ENCODE assay signal across 20 cellular contexts in genomic region chr7:151482883-151483699, GRCh38. TPM values are rescaled to one million over a fixed set of nuclear protein-coding genes. Genes with fewer than 3 reads are reported as not detected.
DNase-seq lines count a peak whose midpoint lies in the region; ATAC-seq and TF ChIP-seq lines count a peak whose summit lies in the region.
"Had no signal": no experiment of that assay in that cellular context is flagged by ENCODE, and none has a peak within 500 bp of the region (broad histone marks: within the 10 kb centered on the region; RNA-seq: fewer than 3 reads in every experiment).

No MANE protein-coding gene starts in this region.

- H3K4me3 Mint-ChIP-seq in central memory CD8-positive, alpha-beta T cell, result no peak overlapping the region
- no peak overlapping the region for H3K4me3 Mint-ChIP-seq in natural killer cell treated with Interleukin-12 subunit alpha and Interleukin-12 subunit beta and Interleukin-15 and Interleukin-18, amount 100 ng/mL, for 72 hours
- H3K4me3 Mint-ChIP-seq: activated naive CD4-positive, alpha-beta T cell treated with anti-CD3 and anti-CD28 coated beads for 36 hours had no signal

- peaks cover 42% of the 10 kb centered on the region for H3K36me3 Mint-ChIP-seq in central memory CD8-positive, alpha-beta T cell (ENCODE audit: insufficient read depth)
- H3K36me3 Mint-ChIP-seq in natural killer cell treated with Interleukin-12 subunit alpha and Interleukin-12 subunit beta and Interleukin-15 and Interleukin-18, amount 100 ng/mL, for 72 hours, result peaks cover 29% of the 10 kb centered on the region

- H3K36me3 ChIP-seq in BLaER1 (peaks cover 86% of the 10 kb centered on the region), HCT116 (ENCODE audit: control insufficient read depth in 1 of 2, insufficient read depth in 2 of 2, low read length in 2 of 2) (peaks cover 15 to 29% of the 10 kb centered on the region in 2 experiments; a peak in 3 of 4 replicates)
- H3K36me3 ChIP-seq: colonic mucosa had no signal

- H2AFZ ChIP-seq in HCT116 (ENCODE audit: low read depth, low read length, poor library complexity, severe bottlenecking), result no peak overlapping the region

- H3K27ac Mint-ChIP-seq in central memory CD8-positive, alpha-beta T cell (ENCODE audit: low read depth), result peak overlapping the region; percentile 30
- H3K27ac Mint-ChIP-seq in natural killer cell treated with Interleukin-12 subunit alpha and Interleukin-12 subunit beta and Interleukin-15 and Interleukin-18, amount 100 ng/mL, for 72 hours, result peak overlapping the region; percentile 30 to 50
- H3K27ac Mint-ChIP-seq: activated naive CD4-positive, alpha-beta T cell treated with anti-CD3 and anti-CD28 coated beads for 36 hours had no signal

- TF ChIP-seq RAD21 in HCT116 (IDR thresholded peaks at IDR 0.05; ENCODE audit: low read depth), result no peak

- CTCF ChIA-PET in HCT116 (lab: Charles Lee), result no interaction called here

- H3K9me3 ChIP-seq in BLaER1, result no peaks in the 10 kb centered on the region
- H3K9me3 ChIP-seq in HCT116 (ENCODE audit: control insufficient read depth in 1 of 2, insufficient read depth in 1 of 2, low read depth in 1 of 2, low read length in 2 of 2), result no peaks in the 10 kb centered on the region
- H3K9me3 ChIP-seq: colonic mucosa, left lung had no signal

- H3K27me3 ChIP-seq in BLaER1 (no peaks in the 10 kb centered on the region), HCT116 (ENCODE audit: insufficient read depth, low read length) (no peaks in the 10 kb centered on the region)
- H3K27me3 ChIP-seq: colonic mucosa, left lung had no signal

- TF ChIP-seq POLR2A in HCT116 (IDR thresholded peaks at IDR 0.05; ENCODE audit: borderline replicate concordance, extremely low read depth, insufficient read depth, insufficient read length), result no peak

- H3K4me1 Mint-ChIP-seq in central memory CD8-positive, alpha-beta T cell, result peaks cover 52% of the 10 kb centered on the region
- H3K4me1 Mint-ChIP-seq in natural killer cell treated with Interleukin-12 subunit alpha and Interleukin-12 subunit beta and Interleukin-15 and Interleukin-18, amount 100 ng/mL, for 72 hours (ENCODE audit: low read depth in 2 of 2), result peaks cover 35 to 36% of the 10 kb centered on the region in 2 donors

- H3K9me2 ChIP-seq in HCT116 (ENCODE audit: insufficient read depth), result no peaks in the 10 kb centered on the region

- intact Hi-C loops in HCT116 (cut with micrococcal nuclease), result no loop called here

- no peaks in the 10 kb centered on the region for H3K9me3 Mint-ChIP-seq in central memory CD8-positive, alpha-beta T cell
- H3K9me3 Mint-ChIP-seq in natural killer cell treated with Interleukin-12 subunit alpha and Interleukin-12 subunit beta and Interleukin-15 and Interleukin-18, amount 100 ng/mL, for 72 hours, result no peaks in the 10 kb centered on the region
- H3K9me3 Mint-ChIP-seq: activated naive CD4-positive, alpha-beta T cell treated with anti-CD3 and anti-CD28 coated beads for 36 hours had no signal

- RAD21 ChIA-PET in HCT116 (lab: Charles Lee; ENCODE audit: low non-redundant PET in 1 of 2, low total read pairs in 2 of 2, uncharacterized antibody in 2 of 2, unreplicated experiment in 2 of 2), result no interaction called here

- no peak for TF ChIP-seq CTCF in HCT116 (IDR thresholded peaks at IDR 0.05 in 2 of 3, conservative IDR thresholded peaks at IDR 0.05 in 1 of 3; ENCODE audit: borderline replicate concordance in 1 of 3, insufficient read depth in 1 of 3, low read depth in 2 of 3, low read length in 2 of 3)

- DNase-seq in HCT116 (ENCODE audit: low read depth, low spot score) (no peak), MV-4-11 (lab: John Stamatoyannopoulos, UW) (no peak), epidermal melanocyte (ENCODE audit: insufficient read length, low spot score) (no peak), middle frontal gyrus (ENCODE audit: extremely low spot score, low spot score) (no peak)
- no peak for DNase-seq in central memory CD8-positive, alpha-beta T cell (ENCODE audit: low spot score in 2 of 2)
- DNase-seq in natural killer cell treated with Interleukin-12 subunit alpha and Interleukin-12 subunit beta and Interleukin-15 and Interleukin-18, amount 100 ng/mL, for 72 hours (ENCODE audit: low spot score), result no peak
- DNase-seq: activated CD8-positive, alpha-beta memory T cell treated with anti-CD3 and anti-CD28 coated beads, Interleukin-2, amount 50 U/mL, for 48 hours; activated naive CD4-positive, alpha-beta T cell treated with anti-CD3 and anti-CD28 coated beads for 36 hours; colonic mucosa; GF-D8; left lung; NCI-H69; posterior cingulate gyrus; stimulated activated CD4-positive, alpha-beta T cell treated with anti-CD3 and anti-CD28 coated beads, Interleukin-4, amount 100 ng/mL, for 24 hours; T-helper 9 cell had no signal

- H3K27ac ChIP-seq in BLaER1 (peak overlapping the region; percentile 18), HCT116 (ENCODE audit: low read depth, low read length) (peak overlapping the region; percentile 24; the same call in 1 of the 2 replicates)
- H3K27ac ChIP-seq: colonic mucosa, left lung had no signal

- H3K79me2 ChIP-seq in HCT116 (ENCODE audit: insufficient read depth, low read length), result peaks cover 100% of the 10 kb centered on the region

- POLR2A ChIA-PET in HCT116 (lab: Charles Lee), result interaction anchor here (1.6 kb wide), 1 partner anchor 23 kb away, joined by 4 read pairs; no protein-coding TSS in a partner anchor

- ATAC-seq in HCT116 (peak; percentile 73), GM21737 (IDR thresholded peaks at IDR 0.05; ENCODE audit: unreplicated experiment) (no peak)
- no peak for ATAC-seq in central memory CD8-positive, alpha-beta T cell (replicated peaks; ENCODE audit: extremely low read depth, poor library complexity, severe bottlenecking)
- ATAC-seq in natural killer cell treated with Interleukin-12 subunit alpha and Interleukin-12 subunit beta and Interleukin-15 and Interleukin-18, amount 100 ng/mL, for 72 hours, result no peak
- ATAC-seq: left lung had no signal

- no peak overlapping the region for H3K4me2 ChIP-seq in BLaER1
- peak overlapping the region; percentile 56 for H3K4me2 ChIP-seq in HCT116 (ENCODE audit: low read length)
- H3K4me2 ChIP-seq: smooth muscle cell had no signal

- no peak overlapping the region for H3K9ac ChIP-seq in BLaER1
- 0 out of 2 replicates have a peak overlapping the region, but pooled peaks have one; percentile 4 for H3K9ac ChIP-seq in HCT116 (ENCODE audit: low read length)

- TSS peak; percentile 14 for BruUV-seq in HCT116 (replicated peaks; lab: Mats Ljungman, UMichigan)

- H3K4me1 ChIP-seq in BLaER1 (peaks cover 66% of the 10 kb centered on the region), HCT116 (ENCODE audit: control insufficient read depth in 1 of 2, insufficient read depth in 2 of 2, low read length in 2 of 2) (peaks cover 15 to 41% of the 10 kb centered on the region in 2 experiments)
- H3K4me1 ChIP-seq: colonic mucosa had no signal

- H3K27me3 Mint-ChIP-seq in central memory CD8-positive, alpha-beta T cell, result no peaks in the 10 kb centered on the region
- H3K27me3 Mint-ChIP-seq in natural killer cell treated with Interleukin-12 subunit alpha and Interleukin-12 subunit beta and Interleukin-15 and Interleukin-18, amount 100 ng/mL, for 72 hours, result no peaks in the 10 kb centered on the region

- no peak overlapping the region for H3K4me3 ChIP-seq in BLaER1
- peak overlapping the region in 1 of 2 experiments; percentile 11; a peak in 2 of 4 replicates for H3K4me3 ChIP-seq in HCT116 (replicated peaks in 1 of 2; ENCODE audit: low read depth in 1 of 2, low read length in 2 of 2)
- H3K4me3 ChIP-seq: colonic mucosa, left lung, smooth muscle cell had no signal

- peaks cover 98% of the 10 kb centered on the region for H4K20me1 ChIP-seq in BLaER1
- H4K20me1 ChIP-seq in HCT116 (ENCODE audit: insufficient read depth), result 0 out of 2 replicates have a peak, but pooled peaks cover 2% of the 10 kb centered on the region

TF ChIP-seq in HCT116, 20 proteins besides CTCF, POLR2A, EP300 and RAD21:
- TF ChIP-seq SRF (IDR thresholded peaks at IDR 0.05; ENCODE audit: low read depth) (no peak), ZFX (IDR thresholded peaks at IDR 0.05) (no peak)

RNA-seq across cellular contexts. Expression of gene RHEB, which starts 36.6 kb away (rescaled TPM):
- total RNA-seq in HCT116 (2021; ENCODE audit: unreplicated experiment), result 114 TPM
- polyA plus RNA-seq in HCT116 (2012), result 34.4 and 49.8 TPM in 2 replicates
- total RNA-seq in natural killer cell treated with Interleukin-12 subunit alpha and Interleukin-12 subunit beta and Interleukin-15 and Interleukin-18, amount 100 ng/mL, for 72 hours, result 10 to 100 TPM; 45.4 to 55.8 TPM

RNA-seq across cellular contexts. Expression of gene CRYGN, which starts 43.1 kb away (rescaled TPM):
- not detected for total RNA-seq in HCT116 (2021; ENCODE audit: unreplicated experiment)
- not detected in 2 replicates for polyA plus RNA-seq in HCT116 (2012)
- total RNA-seq in natural killer cell treated with Interleukin-12 subunit alpha and Interleukin-12 subunit beta and Interleukin-15 and Interleukin-18, amount 100 ng/mL, for 72 hours, result not detected
- total RNA-seq: activated naive CD4-positive, alpha-beta T cell treated with anti-CD3 and anti-CD28 coated beads for 36 hours; colonic mucosa; left lung; LHCN-M2; SK-MEL-5; smooth muscle cell had no signal
